13 cellular contexts compared by ENCODE assay signal in genomic region chr15:66940368-66940767, GRCh38.
DNase-seq lines count a peak whose midpoint lies in the region; ATAC-seq and TF ChIP-seq lines count a peak whose summit lies in the region.
"Had no signal": no experiment of that assay in that cellular context is flagged by ENCODE, and none has a peak within 500 bp of the region (broad histone marks: within the 10 kb centered on the region; RNA-seq: fewer than 3 reads in every experiment).

No MANE protein-coding gene starts in this region.

- H3K27me3 ChIP-seq in gastrocnemius medialis = peaks cover 5 to 13% (median 8%) of the 10 kb centered on the region in 3 donors
- H3K27me3 ChIP-seq: pancreas had no signal

- in situ Hi-C loops in gastrocnemius medialis (cut with MboI; ENCODE audit: low sequenced_read_pairs in 4 of 4) = loop anchor here in 2 of 4 donors (10.0 to 25.0 kb wide), 3 partner anchors 497 to 897 kb away; partner anchors contain the start of genes RNU6-1 (in 1 of the 2) and SKOR1 (in 1 of the 2)

- H3K4me3 ChIP-seq in gastrocnemius medialis = no peak overlapping the region
- H3K4me3 ChIP-seq: pancreas had no signal

- H3K27ac ChIP-seq in gastrocnemius medialis = no peak overlapping the region
- H3K27ac ChIP-seq: HL-60, pancreas had no signal

- peak; percentile 56 for DNase-seq in ELR (ENCODE audit: low read depth)
- DNase-seq in LHCN-M2 (ENCODE audit: low read depth) = peak; percentile 31
- DNase-seq in GDM1 (lab: John Stamatoyannopoulos, UW) = no peak
- DNase-seq in gastrocnemius medialis = no peak
- DNase-seq in left ventricle myocardium superior = no peak
- DNase-seq: activated naive CD4-positive, alpha-beta T cell; NCI-H2029 treated with DMSO at 0.1 percent for 48 hours; pancreas had no signal

- TF ChIP-seq CTCF in gastrocnemius medialis (IDR thresholded peaks at IDR 0.05 in 4 of 5, conservative IDR thresholded peaks at IDR 0.05 in 1 of 5) = no peak

- no peaks in the 10 kb centered on the region for H3K36me3 ChIP-seq in gastrocnemius medialis
- H3K36me3 ChIP-seq: pancreas had no signal

- no peaks in the 10 kb centered on the region for H3K9me3 ChIP-seq in gastrocnemius medialis
- H3K9me3 ChIP-seq: Caco-2, pancreas had no signal

- H3K4me1 ChIP-seq in gastrocnemius medialis = peaks cover 0 to 8% of the 10 kb centered on the region in 2 donors
- H3K4me1 ChIP-seq: pancreas had no signal

- no peak for TF ChIP-seq POLR2A in gastrocnemius medialis (IDR thresholded peaks at IDR 0.05)

- intact Hi-C loops in gastrocnemius medialis (cut with DNase I; ENCODE audit: low total_unique reads) = loop anchor here (10.0 kb wide), 1 partner anchor 104 kb away; no protein-coding TSS in a partner anchor
- intact Hi-C loops in left ventricle myocardium superior (cut with micrococcal nuclease) = no loop called here

- peak; percentile 77 for ATAC-seq in GM19025 (IDR thresholded peaks at IDR 0.05; ENCODE audit: low read depth, unreplicated experiment)
- peak; percentile 42 for ATAC-seq in esophagus mucosa
- ATAC-seq in gastrocnemius medialis = no peak
- no peak for ATAC-seq in HG03521 (IDR thresholded peaks at IDR 0.05; ENCODE audit: unreplicated experiment)
- no peak for ATAC-seq in left ventricle myocardium superior
- ATAC-seq: pancreas had no signal

Comparison
In these comparisons a context has a peak if more than half of its experiments do, and no peak if none do; other contexts are left out.
1. DNase-seq: peak in ELR (single experiment) and LHCN-M2 (single experiment); none in GDM1 (single experiment), gastrocnemius medialis (0 of 2) and left ventricle myocardium superior (single experiment).
2. ATAC-seq: peak in GM19025 (single experiment) and esophagus mucosa (single experiment); none in gastrocnemius medialis (0 of 2), HG03521 (single experiment) and left ventricle myocardium superior (single experiment).